ENCODE assay signal across 8 cellular contexts in genomic region chr2:237696471-237696870, GRCh38.
DNase-seq lines count a peak whose midpoint lies in the region; ATAC-seq lines count a peak whose summit lies in the region.

No MANE protein-coding gene starts in this region.

- ATAC-seq in activated CD4-positive, alpha-beta T cell treated with anti-CD3 and anti-CD28 coated beads for 36 hours = peak; percentile 11
- ATAC-seq in effector memory CD8-positive, alpha-beta T cell (replicated peaks) = peak; percentile 6
- peak; percentile 22 for ATAC-seq in stimulated activated naive CD8-positive, alpha-beta T cell treated with anti-CD3 and anti-CD28 coated beads, Interleukin-15, amount 100 ng/mL, for 72 hours
- no peak for ATAC-seq in HG03520 (IDR thresholded peaks at IDR 0.05; ENCODE audit: unreplicated experiment)

- peaks cover 71% of the 10 kb centered on the region for H3K4me1 Mint-ChIP-seq in activated CD4-positive, alpha-beta T cell treated with anti-CD3 and anti-CD28 coated beads for 36 hours
- H3K4me1 Mint-ChIP-seq in effector memory CD8-positive, alpha-beta T cell (ENCODE audit: low read depth in 2 of 2) = peaks cover 74 to 80% of the 10 kb centered on the region in 2 donors
- peaks cover 82% of the 10 kb centered on the region for H3K4me1 Mint-ChIP-seq in stimulated activated naive CD8-positive, alpha-beta T cell treated with anti-CD3 and anti-CD28 coated beads, Interleukin-15, amount 100 ng/mL, for 72 hours

- peak; percentile 76 for DNase-seq in activated CD4-positive, alpha-beta T cell treated with anti-CD3 and anti-CD28 coated beads for 36 hours
- no peak for DNase-seq in activated CD4-positive, alpha-beta T cell treated with anti-CD3 and anti-CD28 coated beads, Interleukin-2, amount 50 U/mL, for 4 hours
- no peak for DNase-seq in Jurkat, Clone E6-1 (ENCODE audit: low read depth, low spot score)
- DNase-seq in effector memory CD8-positive, alpha-beta T cell = peak in 1 of 3 experiments; percentile 38
- peak in 1 of 2 donors; percentile 51 for DNase-seq in stimulated activated naive CD8-positive, alpha-beta T cell treated with anti-CD3 and anti-CD28 coated beads, Interleukin-15, amount 100 ng/mL, for 72 hours
- DNase-seq in HUDEP-2 (lab: John Stamatoyannopoulos, UW; ENCODE audit: unreplicated experiment in 76 of 76) (no peak), anterior cingulate cortex (lab: John Stamatoyannopoulos, UW) (no peak)

- no peaks in the 10 kb centered on the region for H3K27me3 Mint-ChIP-seq in activated CD4-positive, alpha-beta T cell treated with anti-CD3 and anti-CD28 coated beads for 36 hours
- H3K27me3 Mint-ChIP-seq in effector memory CD8-positive, alpha-beta T cell = no peaks in the 10 kb centered on the region
- H3K27me3 Mint-ChIP-seq in stimulated activated naive CD8-positive, alpha-beta T cell treated with anti-CD3 and anti-CD28 coated beads, Interleukin-15, amount 100 ng/mL, for 72 hours = no peaks in the 10 kb centered on the region

- H3K9me3 Mint-ChIP-seq in activated CD4-positive, alpha-beta T cell treated with anti-CD3 and anti-CD28 coated beads for 36 hours (ENCODE audit: low read depth) = no peaks in the 10 kb centered on the region
- H3K9me3 Mint-ChIP-seq in effector memory CD8-positive, alpha-beta T cell = no peaks in the 10 kb centered on the region
- H3K9me3 Mint-ChIP-seq in stimulated activated naive CD8-positive, alpha-beta T cell treated with anti-CD3 and anti-CD28 coated beads, Interleukin-15, amount 100 ng/mL, for 72 hours = no peaks in the 10 kb centered on the region

- peaks cover 36% of the 10 kb centered on the region for H3K36me3 Mint-ChIP-seq in activated CD4-positive, alpha-beta T cell treated with anti-CD3 and anti-CD28 coated beads for 36 hours (ENCODE audit: low read depth)
- peaks cover 81% of the 10 kb centered on the region for H3K36me3 Mint-ChIP-seq in effector memory CD8-positive, alpha-beta T cell (ENCODE audit: insufficient read depth)

- peak overlapping the region; percentile 97 for H3K4me3 Mint-ChIP-seq in activated CD4-positive, alpha-beta T cell treated with anti-CD3 and anti-CD28 coated beads for 36 hours
- peak overlapping the region; percentile 91 to 99 for H3K4me3 Mint-ChIP-seq in effector memory CD8-positive, alpha-beta T cell
- H3K4me3 Mint-ChIP-seq in stimulated activated naive CD8-positive, alpha-beta T cell treated with anti-CD3 and anti-CD28 coated beads, Interleukin-15, amount 100 ng/mL, for 72 hours = peak overlapping the region; percentile 95 to 97

- POLR2A ChIA-PET in activated CD4-positive, alpha-beta T cell treated with anti-CD3 and anti-CD28 coated beads for 36 hours (lab: Charles Lee) = interaction anchor here (0.6 to 2.8 kb wide), 4 partner anchors 9 to 34 kb away, joined by 7 to 18 read pairs (median 8); no protein-coding TSS in a partner anchor

- peak overlapping the region; percentile 97 for H3K27ac Mint-ChIP-seq in activated CD4-positive, alpha-beta T cell treated with anti-CD3 and anti-CD28 coated beads for 36 hours
- H3K27ac Mint-ChIP-seq in effector memory CD8-positive, alpha-beta T cell = peak overlapping the region; percentile 90
- peak overlapping the region; percentile 84 to 97 for H3K27ac Mint-ChIP-seq in stimulated activated naive CD8-positive, alpha-beta T cell treated with anti-CD3 and anti-CD28 coated beads, Interleukin-15, amount 100 ng/mL, for 72 hours

- peak overlapping the region; percentile 71 for H3K4me3 ChIP-seq in Jurkat, Clone E6-1 (ENCODE audit: low read length)

- intact Hi-C loops in activated CD4-positive, alpha-beta T cell treated with anti-CD3 and anti-CD28 coated beads for 36 hours (cut with DNase I, micrococcal nuclease) = loop anchor here (10.0 kb wide), 3 partner anchors 368 to 1142 kb away; partner anchors contain the start of genes PER2 (in 1 of the 2) and SCLY (in 1 of the 2)

- CTCF ChIA-PET in activated CD4-positive, alpha-beta T cell treated with anti-CD3 and anti-CD28 coated beads for 36 hours (lab: Charles Lee) = interaction anchor here (0.6 to 5.0 kb wide), 9 partner anchors 9 to 120 kb away, joined by 3 to 33 read pairs (median 4); no protein-coding TSS in a partner anchor
